ENCODE assay signal across 18 cellular contexts in the genomic region with DNA sequence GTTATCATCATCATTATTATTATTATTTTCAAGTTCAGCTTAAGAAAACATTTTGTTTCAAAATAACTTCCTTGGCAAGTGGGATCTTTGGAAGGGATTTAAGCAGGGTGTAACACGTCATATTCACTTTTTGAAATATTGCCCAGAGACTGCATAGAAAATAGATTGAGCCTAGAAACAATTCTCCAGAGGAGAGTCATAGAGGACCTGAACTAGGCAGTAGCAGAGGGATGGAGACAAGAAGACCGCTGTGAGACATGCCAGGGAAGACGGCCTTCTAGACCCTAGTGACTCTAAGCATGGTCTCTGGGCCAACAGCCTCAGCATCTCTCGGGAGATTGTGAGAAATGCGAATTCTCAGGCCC.
"Had no signal": no experiment of that assay in that cellular context is flagged by ENCODE, and none has a peak within 500 bp of the region (broad histone marks: within the 10 kb centered on the region; RNA-seq: fewer than 3 reads in every experiment).

No MANE protein-coding gene starts in this region.

- H3K4me3 Mint-ChIP-seq: activated naive CD4-positive, alpha-beta T cell treated with anti-CD3 and anti-CD28 coated beads, Interleukin-2, amount 50 U/mL, for 24 hours; activated T-cell treated with anti-CD3 and anti-CD28 coated beads, Interleukin-2, amount 50 U/mL, for 72 hours; endodermal cell; immature natural killer cell; naive B cell had no signal

- H3K36me3 ChIP-seq: adrenal gland, ovary, sigmoid colon, spleen, vagina had no signal

- ATAC-seq: activated T-cell treated with anti-CD3 and anti-CD28 coated beads, Interleukin-2, amount 50 U/mL, for 72 hours; left ventricle myocardium superior had no signal

- H3K9me3 ChIP-seq: adrenal gland, mucosa of descending colon, ovary, sigmoid colon, vagina had no signal

- DNase-seq: activated CD4-positive, alpha-beta T cell treated with anti-CD3 and anti-CD28 coated beads, Interleukin-2, amount 50 U/mL, for 4 hours; activated effector memory CD4-positive, alpha-beta T cell treated with anti-CD3 and anti-CD28 coated beads, Interleukin-2, amount 50 U/mL, for 16 hours; activated T-cell treated with anti-CD3 and anti-CD28 coated beads, Interleukin-2, amount 50 U/mL, for 72 hours; adrenal gland; endodermal cell; immature natural killer cell; kidney glomerular epithelial cell; left ventricle myocardium superior; mucosa of descending colon; naive B cell; ovary; sigmoid colon; spleen; stimulated activated naive CD4-positive, alpha-beta T cell treated with Interleukin-2 at 50 U/mL for 16 hours; SW 1271; trophoblast cell had no signal

- H3K36me3 Mint-ChIP-seq: activated naive CD4-positive, alpha-beta T cell treated with anti-CD3 and anti-CD28 coated beads, Interleukin-2, amount 50 U/mL, for 24 hours; immature natural killer cell had no signal

- H3K27me3 ChIP-seq: adrenal gland, ovary, spleen, vagina had no signal

- H3K27ac Mint-ChIP-seq: activated naive CD4-positive, alpha-beta T cell treated with anti-CD3 and anti-CD28 coated beads, Interleukin-2, amount 50 U/mL, for 24 hours; activated T-cell treated with anti-CD3 and anti-CD28 coated beads, Interleukin-2, amount 50 U/mL, for 72 hours; endodermal cell; immature natural killer cell; naive B cell had no signal

- H3K27ac ChIP-seq: adrenal gland, ovary, sigmoid colon, spleen, vagina had no signal

- H3K4me1 ChIP-seq: adrenal gland, vagina had no signal

- H3K4me3 ChIP-seq: adrenal gland, mucosa of descending colon, ovary, sigmoid colon, spleen, vagina had no signal

- H3K4me1 Mint-ChIP-seq: activated naive CD4-positive, alpha-beta T cell treated with anti-CD3 and anti-CD28 coated beads, Interleukin-2, amount 50 U/mL, for 24 hours; immature natural killer cell had no signal
